ENCODE assay signal across 1 cellular context in the genomic region with DNA sequence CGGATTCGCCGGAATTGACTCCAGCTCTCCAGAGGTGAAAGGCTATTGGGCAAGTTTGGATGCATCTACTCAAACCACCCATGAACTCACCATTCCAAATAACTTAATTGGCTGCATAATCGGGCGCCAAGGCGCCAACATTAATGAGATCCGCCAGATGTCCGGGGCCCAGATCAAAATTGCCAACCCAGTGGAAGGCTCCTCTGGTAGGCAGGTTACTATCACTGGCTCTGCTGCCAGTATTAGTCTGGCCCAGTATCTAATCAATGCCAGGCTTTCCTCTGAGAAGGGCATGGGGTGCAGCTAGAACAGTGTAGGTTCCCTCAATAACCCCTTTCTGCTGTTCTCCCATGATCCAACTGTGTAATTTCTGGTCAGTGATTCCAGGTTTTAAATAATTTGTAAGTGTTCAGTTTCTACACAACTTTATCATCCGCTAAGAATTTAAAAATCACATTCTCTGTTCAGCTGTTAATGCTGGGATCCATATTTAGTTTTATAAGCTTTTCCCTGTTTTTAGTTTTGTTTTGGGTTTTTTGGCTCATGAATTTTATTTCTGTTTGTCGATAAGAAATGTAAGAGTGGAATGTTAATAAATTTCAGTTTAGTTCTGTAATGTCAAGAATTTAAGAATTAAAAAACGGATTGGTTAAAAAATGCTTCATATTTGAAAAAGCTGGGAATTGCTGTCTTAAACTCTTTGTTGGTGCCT.
TF ChIP-seq lines count a peak whose summit lies in the region.

No MANE protein-coding gene starts in this region.

TF ChIP-seq in IMR-90, 13 proteins besides CTCF, POLR2A, EP300 and RAD21:
- TF ChIP-seq, protein P1, sequence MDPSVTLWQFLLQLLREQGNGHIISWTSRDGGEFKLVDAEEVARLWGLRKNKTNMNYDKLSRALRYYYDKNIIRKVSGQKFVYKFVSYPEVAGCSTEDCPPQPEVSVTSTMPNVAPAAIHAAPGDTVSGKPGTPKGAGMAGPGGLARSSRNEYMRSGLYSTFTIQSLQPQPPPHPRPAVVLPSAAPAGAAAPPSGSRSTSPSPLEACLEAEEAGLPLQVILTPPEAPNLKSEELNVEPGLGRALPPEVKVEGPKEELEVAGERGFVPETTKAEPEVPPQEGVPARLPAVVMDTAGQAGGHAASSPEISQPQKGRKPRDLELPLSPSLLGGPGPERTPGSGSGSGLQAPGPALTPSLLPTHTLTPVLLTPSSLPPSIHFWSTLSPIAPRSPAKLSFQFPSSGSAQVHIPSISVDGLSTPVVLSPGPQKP (IDR thresholded peaks at IDR 0.05; ENCODE audit: borderline replicate concordance, low read depth, low read length), result no peak
- TF ChIP-seq SMC3 (IDR thresholded peaks at IDR 0.05; ENCODE audit: low read depth, low read length) (no peak), CHD1 (IDR thresholded peaks at IDR 0.05; ENCODE audit: low read depth, low read length) (no peak), USF2 (IDR thresholded peaks at IDR 0.05; ENCODE audit: low read depth, low read length) (no peak), RFX5 (IDR thresholded peaks at IDR 0.05; ENCODE audit: low read depth, low read length) (no peak), FOS (IDR thresholded peaks at IDR 0.05; ENCODE audit: low read depth, low read length) (no peak), RCOR1 (IDR thresholded peaks at IDR 0.05; ENCODE audit: insufficient replicate concordance, low read length) (no peak), NFE2L2 (IDR thresholded peaks at IDR 0.05; ENCODE audit: low read depth, low read length) (no peak), MXI1 (IDR thresholded peaks at IDR 0.05; ENCODE audit: borderline replicate concordance, low read depth, low read length) (no peak), BHLHE40 (IDR thresholded peaks at IDR 0.05; ENCODE audit: low read depth, low read length) (no peak), CEBPB (IDR thresholded peaks at IDR 0.05; ENCODE audit: low read depth, low read length) (no peak), MAFK (IDR thresholded peaks at IDR 0.05; ENCODE audit: low read depth, low read length) (no peak), MAZ (IDR thresholded peaks at IDR 0.05; ENCODE audit: borderline replicate concordance, low read depth, low read length) (no peak)
